In the genomic region with DNA sequence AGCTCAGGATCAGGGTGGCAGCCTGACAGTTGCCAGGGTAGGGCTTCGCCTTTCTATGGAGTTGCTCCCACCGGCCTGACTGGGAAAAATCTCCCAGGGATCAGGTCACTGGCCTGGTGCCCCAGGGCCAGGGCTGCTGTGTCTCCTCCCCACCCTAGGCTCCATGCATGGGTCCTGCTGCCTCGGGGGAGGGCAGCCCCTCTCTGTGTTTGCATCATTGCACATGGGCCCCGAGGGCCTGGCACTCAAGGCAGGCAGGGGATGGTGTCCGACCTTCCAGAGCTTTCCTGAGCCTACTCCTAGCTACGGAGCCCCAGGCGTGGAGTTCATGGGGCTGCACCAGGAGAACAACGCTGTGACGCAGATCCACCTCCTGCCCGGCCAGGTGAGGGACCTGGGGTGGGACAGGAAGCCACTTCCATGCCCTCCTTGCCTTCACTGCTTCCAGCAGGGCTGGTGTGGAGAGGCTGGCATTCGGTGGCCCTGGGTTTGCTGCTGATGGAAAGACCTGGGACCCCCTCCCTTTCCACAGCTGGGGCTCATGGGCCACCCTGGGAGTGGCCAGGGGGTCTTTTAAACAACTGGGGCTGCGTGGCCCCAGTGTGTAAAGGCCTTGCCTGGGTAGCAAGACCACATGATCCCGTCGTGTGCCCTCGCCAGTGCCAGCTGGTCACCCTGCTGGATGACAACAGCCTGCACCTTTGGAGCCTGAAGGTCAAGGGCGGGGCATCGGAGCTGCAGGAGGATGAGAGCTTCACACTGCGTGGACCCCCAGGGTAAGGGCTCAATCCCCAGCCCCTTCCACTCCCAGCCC, we compare ENCODE assay signal across 1 cellular context.
TF ChIP-seq lines count a peak whose summit lies in the region.

No MANE protein-coding gene starts in this region.

TF ChIP-seq in HepG2, 621 proteins besides CTCF, POLR2A, EP300 and RAD21 (continued from another document and continues in another):
- TF ChIP-seq, protein P1, sequence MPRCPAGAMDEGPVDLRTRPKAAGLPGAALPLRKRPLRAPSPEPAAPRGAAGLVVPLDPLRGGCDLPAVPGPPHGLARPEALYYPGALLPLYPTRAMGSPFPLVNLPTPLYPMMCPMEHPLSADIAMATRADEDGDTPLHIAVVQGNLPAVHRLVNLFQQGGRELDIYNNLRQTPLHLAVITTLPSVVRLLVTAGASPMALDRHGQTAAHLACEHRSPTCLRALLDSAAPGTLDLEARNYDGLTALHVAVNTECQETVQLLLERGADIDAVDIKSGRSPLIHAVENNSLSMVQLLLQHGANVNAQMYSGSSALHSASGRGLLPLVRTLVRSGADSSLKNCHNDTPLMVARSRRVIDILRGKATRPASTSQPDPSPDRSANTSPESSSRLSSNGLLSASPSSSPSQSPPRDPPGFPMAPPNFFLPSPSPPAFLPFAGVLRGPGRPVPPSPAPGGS (CRISPR knock-in tag; IDR thresholded peaks at IDR 0.05) = 0 out of 2 replicates have a peak, but pooled peaks have one; percentile 37
- no peak for TF ChIP-seq ZMYM3 (CRISPR knock-in tag; IDR thresholded peaks at IDR 0.05)
- peak; percentile 62 for TF ChIP-seq MEIS1 (CRISPR knock-in tag; IDR thresholded peaks at IDR 0.05; ENCODE audit: borderline replicate concordance)
- no peak; the same call in 1 of the 2 replicates for TF ChIP-seq PHF21A (CRISPR knock-in tag; IDR thresholded peaks at IDR 0.05)
- TF ChIP-seq ZNF3 (CRISPR knock-in tag; IDR thresholded peaks at IDR 0.05) = no peak
- peak; percentile 6; the same call in 1 of the 2 replicates for TF ChIP-seq DMAP1 (CRISPR knock-in tag; IDR thresholded peaks at IDR 0.05)
- no peak for TF ChIP-seq RARA (CRISPR knock-in tag; IDR thresholded peaks at IDR 0.05)
- TF ChIP-seq, protein P2, sequence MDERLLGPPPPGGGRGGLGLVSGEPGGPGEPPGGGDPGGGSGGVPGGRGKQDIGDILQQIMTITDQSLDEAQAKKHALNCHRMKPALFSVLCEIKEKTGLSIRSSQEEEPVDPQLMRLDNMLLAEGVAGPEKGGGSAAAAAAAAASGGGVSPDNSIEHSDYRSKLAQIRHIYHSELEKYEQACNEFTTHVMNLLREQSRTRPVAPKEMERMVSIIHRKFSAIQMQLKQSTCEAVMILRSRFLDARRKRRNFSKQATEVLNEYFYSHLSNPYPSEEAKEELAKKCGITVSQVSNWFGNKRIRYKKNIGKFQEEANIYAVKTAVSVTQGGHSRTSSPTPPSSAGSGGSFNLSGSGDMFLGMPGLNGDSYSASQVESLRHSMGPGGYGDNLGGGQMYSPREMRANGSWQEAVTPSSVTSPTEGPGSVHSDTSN (CRISPR knock-in tag; IDR thresholded peaks at IDR 0.05) = 0 out of 2 replicates have a peak, but pooled peaks have one; percentile 3
- peak; percentile 23; the same call in 1 of the 2 replicates for TF ChIP-seq NR2F6 (IDR thresholded peaks at IDR 0.05)
- TF ChIP-seq NR2F6 (CRISPR knock-in tag; IDR thresholded peaks at IDR 0.05) = no peak
- TF ChIP-seq ZBTB7A (CRISPR knock-in tag; IDR thresholded peaks at IDR 0.05) = 0 out of 2 replicates have a peak, but pooled peaks have one; percentile 44
- TF ChIP-seq, protein P3, sequence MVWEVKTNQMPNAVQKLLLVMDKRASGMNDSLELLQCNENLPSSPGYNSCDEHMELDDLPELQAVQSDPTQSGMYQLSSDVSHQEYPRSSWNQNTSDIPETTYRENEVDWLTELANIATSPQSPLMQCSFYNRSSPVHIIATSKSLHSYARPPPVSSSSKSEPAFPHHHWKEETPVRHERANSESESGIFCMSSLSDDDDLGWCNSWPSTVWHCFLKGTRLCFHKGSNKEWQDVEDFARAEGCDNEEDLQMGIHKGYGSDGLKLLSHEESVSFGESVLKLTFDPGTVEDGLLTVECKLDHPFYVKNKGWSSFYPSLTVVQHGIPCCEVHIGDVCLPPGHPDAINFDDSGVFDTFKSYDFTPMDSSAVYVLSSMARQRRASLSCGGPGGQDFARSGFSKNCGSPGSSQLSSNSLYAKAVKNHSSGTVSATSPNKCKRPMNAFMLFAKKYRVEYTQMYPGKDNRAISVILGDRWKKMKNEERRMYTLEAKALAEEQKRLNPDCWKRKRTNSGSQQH (CRISPR knock-in tag; IDR thresholded peaks at IDR 0.05; ENCODE audit: low read depth) = peak; percentile 26; the same call in 1 of the 2 replicates
- no peak for TF ChIP-seq HNRNPUL1 (IDR thresholded peaks at IDR 0.05; ENCODE audit: low read depth, low read length)
- TF ChIP-seq, protein P4, sequence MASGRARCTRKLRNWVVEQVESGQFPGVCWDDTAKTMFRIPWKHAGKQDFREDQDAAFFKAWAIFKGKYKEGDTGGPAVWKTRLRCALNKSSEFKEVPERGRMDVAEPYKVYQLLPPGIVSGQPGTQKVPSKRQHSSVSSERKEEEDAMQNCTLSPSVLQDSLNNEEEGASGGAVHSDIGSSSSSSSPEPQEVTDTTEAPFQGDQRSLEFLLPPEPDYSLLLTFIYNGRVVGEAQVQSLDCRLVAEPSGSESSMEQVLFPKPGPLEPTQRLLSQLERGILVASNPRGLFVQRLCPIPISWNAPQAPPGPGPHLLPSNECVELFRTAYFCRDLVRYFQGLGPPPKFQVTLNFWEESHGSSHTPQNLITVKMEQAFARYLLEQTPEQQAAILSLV (CRISPR knock-in tag; IDR thresholded peaks at IDR 0.05; ENCODE audit: borderline replicate concordance) = 0 out of 2 replicates have a peak, but pooled peaks have one; percentile 15
- no peak for TF ChIP-seq SMAD9 (CRISPR knock-in tag; IDR thresholded peaks at IDR 0.05)
- TF ChIP-seq, protein P5, sequence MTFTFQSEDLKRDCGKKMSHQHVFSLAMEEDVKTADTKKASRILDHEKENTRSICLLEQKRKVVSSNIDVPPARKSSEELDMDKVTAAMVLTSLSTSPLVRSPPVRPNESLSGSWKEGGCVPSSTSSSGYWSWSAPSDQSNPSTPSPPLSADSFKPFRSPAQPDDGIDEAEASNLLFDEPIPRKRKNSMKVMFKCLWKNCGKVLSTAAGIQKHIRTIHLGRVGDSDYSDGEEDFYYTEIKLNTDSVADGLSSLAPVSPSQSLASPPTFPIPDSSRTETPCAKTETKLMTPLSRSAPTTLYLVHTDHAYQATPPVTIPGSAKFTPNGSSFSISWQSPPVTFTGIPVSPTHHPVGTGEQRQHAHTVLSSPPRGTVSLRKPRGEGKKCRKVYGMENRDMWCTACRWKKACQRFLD (CRISPR knock-in tag; IDR thresholded peaks at IDR 0.05; ENCODE audit: borderline replicate concordance) = 0 out of 2 replicates have a peak, but pooled peaks have one; percentile 12
- TF ChIP-seq, protein P6, sequence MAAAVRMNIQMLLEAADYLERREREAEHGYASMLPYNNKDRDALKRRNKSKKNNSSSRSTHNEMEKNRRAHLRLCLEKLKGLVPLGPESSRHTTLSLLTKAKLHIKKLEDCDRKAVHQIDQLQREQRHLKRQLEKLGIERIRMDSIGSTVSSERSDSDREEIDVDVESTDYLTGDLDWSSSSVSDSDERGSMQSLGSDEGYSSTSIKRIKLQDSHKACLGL (CRISPR knock-in tag; IDR thresholded peaks at IDR 0.05) = peak; percentile 36; the same call in 1 of the 2 replicates
- TF ChIP-seq ZNF468 (CRISPR knock-in tag; IDR thresholded peaks at IDR 0.05) = 0 out of 2 replicates have a peak, but pooled peaks have one; percentile 24
- TF ChIP-seq, protein P7, sequence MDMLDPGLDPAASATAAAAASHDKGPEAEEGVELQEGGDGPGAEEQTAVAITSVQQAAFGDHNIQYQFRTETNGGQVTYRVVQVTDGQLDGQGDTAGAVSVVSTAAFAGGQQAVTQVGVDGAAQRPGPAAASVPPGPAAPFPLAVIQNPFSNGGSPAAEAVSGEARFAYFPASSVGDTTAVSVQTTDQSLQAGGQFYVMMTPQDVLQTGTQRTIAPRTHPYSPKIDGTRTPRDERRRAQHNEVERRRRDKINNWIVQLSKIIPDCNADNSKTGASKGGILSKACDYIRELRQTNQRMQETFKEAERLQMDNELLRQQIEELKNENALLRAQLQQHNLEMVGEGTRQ (IDR thresholded peaks at IDR 0.05; ENCODE audit: low read depth, low read length) = no peak
- TF ChIP-seq, protein P7 (CRISPR knock-in tag; IDR thresholded peaks at IDR 0.05; ENCODE audit: borderline replicate concordance) = no peak
- TF ChIP-seq, protein P8, sequence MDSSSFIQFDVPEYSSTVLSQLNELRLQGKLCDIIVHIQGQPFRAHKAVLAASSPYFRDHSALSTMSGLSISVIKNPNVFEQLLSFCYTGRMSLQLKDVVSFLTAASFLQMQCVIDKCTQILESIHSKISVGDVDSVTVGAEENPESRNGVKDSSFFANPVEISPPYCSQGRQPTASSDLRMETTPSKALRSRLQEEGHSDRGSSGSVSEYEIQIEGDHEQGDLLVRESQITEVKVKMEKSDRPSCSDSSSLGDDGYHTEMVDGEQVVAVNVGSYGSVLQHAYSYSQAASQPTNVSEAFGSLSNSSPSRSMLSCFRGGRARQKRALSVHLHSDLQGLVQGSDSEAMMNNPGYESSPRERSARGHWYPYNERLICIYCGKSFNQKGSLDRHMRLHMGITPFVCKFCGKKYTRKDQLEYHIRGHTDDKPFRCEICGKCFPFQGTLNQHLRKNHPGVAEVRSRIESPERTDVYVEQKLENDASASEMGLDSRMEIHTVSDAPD (CRISPR knock-in tag; IDR thresholded peaks at IDR 0.05) = peak; percentile 28; the same call in 1 of the 2 replicates
- TF ChIP-seq, protein P9, sequence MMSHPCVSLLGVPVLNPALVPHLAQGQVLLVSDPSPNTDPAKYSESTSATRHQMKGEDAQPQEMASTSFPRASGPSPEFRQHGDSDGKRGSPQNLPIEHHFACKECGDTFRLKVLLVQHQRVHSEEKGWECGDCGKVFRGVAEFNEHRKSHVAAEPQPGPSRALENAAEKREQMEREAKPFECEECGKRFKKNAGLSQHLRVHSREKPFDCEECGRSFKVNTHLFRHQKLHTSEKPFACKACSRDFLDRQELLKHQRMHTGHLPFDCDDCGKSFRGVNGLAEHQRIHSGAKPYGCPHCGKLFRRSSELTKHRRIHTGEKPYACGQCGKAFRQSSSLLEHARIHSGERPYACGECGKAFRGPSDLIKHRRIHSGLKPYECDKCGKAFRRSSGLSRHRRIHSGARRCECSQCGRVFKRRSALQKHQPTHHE (CRISPR knock-in tag; IDR thresholded peaks at IDR 0.05; ENCODE audit: borderline replicate concordance) = no peak; the same call in 1 of the 2 replicates
- TF ChIP-seq HNF4A (CRISPR knock-in tag; IDR thresholded peaks at IDR 0.05) = no peak
- no peak for TF ChIP-seq ZNF441 (CRISPR knock-in tag; IDR thresholded peaks at IDR 0.05; ENCODE audit: borderline replicate concordance)
- TF ChIP-seq, protein P10, sequence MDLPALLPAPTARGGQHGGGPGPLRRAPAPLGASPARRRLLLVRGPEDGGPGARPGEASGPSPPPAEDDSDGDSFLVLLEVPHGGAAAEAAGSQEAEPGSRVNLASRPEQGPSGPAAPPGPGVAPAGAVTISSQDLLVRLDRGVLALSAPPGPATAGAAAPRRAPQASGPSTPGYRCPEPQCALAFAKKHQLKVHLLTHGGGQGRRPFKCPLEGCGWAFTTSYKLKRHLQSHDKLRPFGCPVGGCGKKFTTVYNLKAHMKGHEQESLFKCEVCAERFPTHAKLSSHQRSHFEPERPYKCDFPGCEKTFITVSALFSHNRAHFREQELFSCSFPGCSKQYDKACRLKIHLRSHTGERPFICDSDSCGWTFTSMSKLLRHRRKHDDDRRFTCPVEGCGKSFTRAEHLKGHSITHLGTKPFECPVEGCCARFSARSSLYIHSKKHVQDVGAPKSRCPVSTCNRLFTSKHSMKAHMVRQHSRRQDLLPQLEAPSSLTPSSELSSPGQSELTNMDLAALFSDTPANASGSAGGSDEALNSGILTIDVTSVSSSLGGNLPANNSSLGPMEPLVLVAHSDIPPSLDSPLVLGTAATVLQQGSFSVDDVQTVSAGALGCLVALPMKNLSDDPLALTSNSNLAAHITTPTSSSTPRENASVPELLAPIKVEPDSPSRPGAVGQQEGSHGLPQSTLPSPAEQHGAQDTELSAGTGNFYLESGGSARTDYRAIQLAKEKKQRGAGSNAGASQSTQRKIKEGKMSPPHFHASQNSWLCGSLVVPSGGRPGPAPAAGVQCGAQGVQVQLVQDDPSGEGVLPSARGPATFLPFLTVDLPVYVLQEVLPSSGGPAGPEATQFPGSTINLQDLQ (CRISPR knock-in tag; IDR thresholded peaks at IDR 0.05) = no peak
- peak; percentile 83 for TF ChIP-seq MTA1 (CRISPR knock-in tag; IDR thresholded peaks at IDR 0.05; ENCODE audit: borderline replicate concordance)
- TF ChIP-seq SMYD3 (CRISPR knock-in tag; IDR thresholded peaks at IDR 0.05) = no peak
- TF ChIP-seq KDM5B (CRISPR knock-in tag; IDR thresholded peaks at IDR 0.05; ENCODE audit: borderline replicate concordance) = peak; percentile 79
- TF ChIP-seq ZNF788 (CRISPR knock-in tag; IDR thresholded peaks at IDR 0.05; ENCODE audit: borderline replicate concordance) = no peak
- TF ChIP-seq, protein P11, sequence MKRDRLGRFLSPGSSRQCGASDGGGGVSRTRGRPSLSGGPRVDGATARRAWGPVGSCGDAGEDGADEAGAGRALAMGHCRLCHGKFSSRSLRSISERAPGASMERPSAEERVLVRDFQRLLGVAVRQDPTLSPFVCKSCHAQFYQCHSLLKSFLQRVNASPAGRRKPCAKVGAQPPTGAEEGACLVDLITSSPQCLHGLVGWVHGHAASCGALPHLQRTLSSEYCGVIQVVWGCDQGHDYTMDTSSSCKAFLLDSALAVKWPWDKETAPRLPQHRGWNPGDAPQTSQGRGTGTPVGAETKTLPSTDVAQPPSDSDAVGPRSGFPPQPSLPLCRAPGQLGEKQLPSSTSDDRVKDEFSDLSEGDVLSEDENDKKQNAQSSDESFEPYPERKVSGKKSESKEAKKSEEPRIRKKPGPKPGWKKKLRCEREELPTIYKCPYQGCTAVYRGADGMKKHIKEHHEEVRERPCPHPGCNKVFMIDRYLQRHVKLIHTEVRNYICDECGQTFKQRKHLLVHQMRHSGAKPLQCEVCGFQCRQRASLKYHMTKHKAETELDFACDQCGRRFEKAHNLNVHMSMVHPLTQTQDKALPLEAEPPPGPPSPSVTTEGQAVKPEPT (CRISPR knock-in tag; IDR thresholded peaks at IDR 0.05; ENCODE audit: low read depth) = 0 out of 2 replicates have a peak, but pooled peaks have one; percentile 6
- TF ChIP-seq NFRKB (IDR thresholded peaks at IDR 0.05) = no peak
- peak; percentile 76; the same call in 1 of the 2 replicates for TF ChIP-seq ZNF510 (CRISPR knock-in tag; IDR thresholded peaks at IDR 0.05; ENCODE audit: low read depth)
- TF ChIP-seq, protein P12, sequence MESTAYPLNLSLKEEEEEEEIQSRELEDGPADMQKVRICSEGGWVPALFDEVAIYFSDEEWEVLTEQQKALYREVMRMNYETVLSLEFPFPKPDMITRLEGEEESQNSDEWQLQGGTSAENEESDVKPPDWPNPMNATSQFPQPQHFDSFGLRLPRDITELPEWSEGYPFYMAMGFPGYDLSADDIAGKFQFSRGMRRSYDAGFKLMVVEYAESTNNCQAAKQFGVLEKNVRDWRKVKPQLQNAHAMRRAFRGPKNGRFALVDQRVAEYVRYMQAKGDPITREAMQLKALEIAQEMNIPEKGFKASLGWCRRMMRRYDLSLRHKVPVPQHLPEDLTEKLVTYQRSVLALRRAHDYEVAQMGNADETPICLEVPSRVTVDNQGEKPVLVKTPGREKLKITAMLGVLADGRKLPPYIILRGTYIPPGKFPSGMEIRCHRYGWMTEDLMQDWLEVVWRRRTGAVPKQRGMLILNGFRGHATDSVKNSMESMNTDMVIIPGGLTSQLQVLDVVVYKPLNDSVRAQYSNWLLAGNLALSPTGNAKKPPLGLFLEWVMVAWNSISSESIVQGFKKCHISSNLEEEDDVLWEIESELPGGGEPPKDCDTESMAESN (CRISPR knock-in tag; conservative IDR thresholded peaks at IDR 0.05) = no peak
- TF ChIP-seq PHB2 (IDR thresholded peaks at IDR 0.05; ENCODE audit: partially characterized antibody) = no peak
- peak; percentile 14; the same call in 1 of the 2 replicates for TF ChIP-seq NRL (CRISPR knock-in tag; IDR thresholded peaks at IDR 0.05; ENCODE audit: borderline replicate concordance)
